1 cellular context compared by ENCODE assay signal in the genomic region with DNA sequence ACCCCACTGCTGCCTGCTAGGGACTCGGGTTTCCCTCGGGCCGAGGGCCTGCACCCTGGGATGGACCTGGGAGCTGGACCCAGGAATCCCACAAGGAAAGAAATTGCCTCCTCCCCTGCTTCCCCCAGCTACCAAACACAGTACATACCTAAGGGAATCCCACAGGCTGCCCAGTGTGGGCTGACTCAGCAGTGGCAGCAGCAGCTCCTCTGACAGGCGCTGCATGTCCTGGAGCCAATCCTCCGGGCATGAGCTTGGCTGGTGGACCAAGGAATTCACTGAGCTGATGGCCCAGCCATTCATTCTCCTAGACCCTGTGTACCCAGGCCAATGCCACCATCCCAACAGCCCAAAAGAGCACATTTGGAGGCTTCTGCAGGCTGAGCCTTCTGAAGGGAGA.
TF ChIP-seq lines count a peak whose summit lies in the region.

No MANE protein-coding gene starts in this region.

TF ChIP-seq in SK-N-SH treated with all-trans-retinoic acid at 6 μM for 48 hours, 23 proteins besides CTCF, POLR2A, EP300 and RAD21 (continued from another document):
- TF ChIP-seq TOX (CRISPR knock-in tag; IDR thresholded peaks at IDR 0.05; ENCODE audit: borderline replicate concordance) (no peak), ESRRG (CRISPR knock-in tag; IDR thresholded peaks at IDR 0.05) (no peak)
